16 cellular contexts compared by ENCODE assay signal in the genomic region with DNA sequence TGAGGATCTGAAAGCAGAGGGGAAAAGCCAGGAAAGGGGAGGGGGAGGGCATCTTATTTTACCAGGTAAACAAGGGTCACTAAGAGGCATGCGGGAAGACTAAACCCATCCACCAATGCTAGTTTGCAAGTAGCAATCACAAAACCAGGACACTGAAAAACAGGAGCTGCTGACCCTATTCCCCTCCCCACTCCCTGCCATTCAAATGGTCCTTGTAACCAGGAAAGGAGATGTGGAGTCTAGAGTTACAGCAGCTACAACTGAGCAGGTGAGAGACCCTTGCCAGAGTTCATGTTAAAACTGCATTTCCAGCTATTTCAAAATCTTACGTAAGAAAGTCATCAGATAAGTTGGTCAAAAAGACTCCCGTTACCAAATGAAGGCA.
A peak's percentile ranks its signal among the peaks of the same experiment; 100 is the strongest.
DNase-seq lines count a peak whose midpoint lies in the region; ATAC-seq, FAIRE-seq and TF ChIP-seq lines count a peak whose summit lies in the region.
"Had no signal": no experiment of that assay in that cellular context is flagged by ENCODE, and none has a peak within 500 bp of the region (broad histone marks: within the 10 kb centered on the region; RNA-seq: fewer than 3 reads in every experiment).

No MANE protein-coding gene starts in this region.

- H2BK120ac ChIP-seq in H1 (replicated peaks; ENCODE audit: low read depth, low read length): no peak overlapping the region
- H2BK120ac ChIP-seq in mesendoderm (ENCODE audit: low read depth, low read length): no peak overlapping the region
- H2BK120ac ChIP-seq in mesenchymal stem cell (ENCODE audit: low read depth, low read length): no peak overlapping the region

- H3K4me1 Mint-ChIP-seq in progenitor cell of endocrine pancreas (ENCODE audit: low read depth): peaks cover 10% of the 10 kb centered on the region
- H3K4me1 Mint-ChIP-seq: CD4-positive, CD25-positive, alpha-beta regulatory T cell had no signal

- H3K18ac ChIP-seq in H1 (ENCODE audit: extremely low read depth, low read length): no peak overlapping the region
- H3K18ac ChIP-seq in mesendoderm (ENCODE audit: low read length): no peak overlapping the region
- no peak overlapping the region for H3K18ac ChIP-seq in mesenchymal stem cell (ENCODE audit: low read depth in 1 of 2, low read length in 2 of 2)

- H3K9me3 Mint-ChIP-seq in progenitor cell of endocrine pancreas (ENCODE audit: low read depth): no peaks in the 10 kb centered on the region
- H3K9me3 Mint-ChIP-seq: H9 had no signal

- TF ChIP-seq CTCF in H1 (IDR thresholded peaks at IDR 0.05; ENCODE audit: control extremely low read depth in 1 of 3, insufficient read depth in 1 of 3, low read depth in 1 of 3, low read length in 3 of 3) (no peak), progenitor cell of endocrine pancreas (IDR thresholded peaks at IDR 0.05; ENCODE audit: unreplicated experiment) (no peak)

- H3K4ac ChIP-seq in H1 (replicated peaks; ENCODE audit: insufficient read length, low read depth, low read length) (no peak overlapping the region), mesendoderm (ENCODE audit: low read depth, low read length) (no peak overlapping the region), mesenchymal stem cell (ENCODE audit: low read depth in 1 of 2, low read length in 2 of 2) (no peak overlapping the region)

- H3K9ac ChIP-seq in HUES48 (ENCODE audit: low read depth, low read length) (0 out of 2 replicates have a peak overlapping the region, but pooled peaks have one; percentile 16), H1 (replicated peaks in 1 of 4; ENCODE audit: extremely low read depth in 1 of 4, low read depth in 3 of 4, low read length in 3 of 4) (no peak overlapping the region), mesendoderm (ENCODE audit: low read length) (no peak overlapping the region), mesenchymal stem cell (ENCODE audit: low read length) (no peak overlapping the region)
- H3K9ac ChIP-seq: BLaER1 had no signal

- H3K4me2 ChIP-seq in H1 (ENCODE audit: insufficient read depth in 1 of 2, low read depth in 2 of 2, low read length in 2 of 2) (peak overlapping the region; percentile 9 to 31; a peak in 3 of 4 replicates), mesendoderm (ENCODE audit: low read length) (no peak overlapping the region), mesenchymal stem cell (ENCODE audit: low read length, poor library complexity, severe bottlenecking) (no peak overlapping the region)
- H3K4me2 ChIP-seq: A549, BLaER1 had no signal

- POLR2A ChIA-PET in H1 (lab: Charles Lee; ENCODE audit: partially characterized antibody): no interaction called here

- H3K79me1 ChIP-seq in H1 (ENCODE audit: low read depth, low read length) (no peaks in the 10 kb centered on the region), mesendoderm (ENCODE audit: low read length) (no peaks in the 10 kb centered on the region), mesenchymal stem cell (replicated peaks; ENCODE audit: low read length, poor library complexity, severe bottlenecking) (no peaks in the 10 kb centered on the region)

- no peaks in the 10 kb centered on the region for H3K27me3 ChIP-seq in HUES48 (ENCODE audit: control insufficient read depth, insufficient read depth, low read length)
- no peaks in the 10 kb centered on the region; a peak in 2 of 7 replicates for H3K27me3 ChIP-seq in H1 (replicated peaks in 1 of 4; ENCODE audit: control insufficient read depth in 3 of 4, extremely low read depth in 1 of 4, insufficient read depth in 3 of 4, low read length in 3 of 4)
- no peaks in the 10 kb centered on the region for H3K27me3 ChIP-seq in mesendoderm (ENCODE audit: insufficient read depth, low read length, poor library complexity)
- peaks cover 0 to 8% of the 10 kb centered on the region in 2 experiments for H3K27me3 ChIP-seq in mesenchymal stem cell (ENCODE audit: control insufficient read depth in 1 of 2, insufficient read depth in 1 of 2, low read length in 2 of 2)
- H3K27me3 ChIP-seq: BLaER1 had no signal

- H2BK20ac ChIP-seq in H1 (ENCODE audit: low read length): no peak overlapping the region

- no peak overlapping the region for H3K23ac ChIP-seq in H1 (ENCODE audit: insufficient read length)
- H3K23ac ChIP-seq in mesendoderm (ENCODE audit: low read length): no peak overlapping the region
- no peak overlapping the region for H3K23ac ChIP-seq in mesenchymal stem cell (ENCODE audit: low read length in 2 of 2)

- H3K79me2 ChIP-seq in H1 (ENCODE audit: control insufficient read depth in 1 of 2, insufficient read depth in 2 of 2, low read length in 2 of 2) (no peaks in the 10 kb centered on the region), mesendoderm (ENCODE audit: control insufficient read depth, insufficient read depth, low read length) (no peaks in the 10 kb centered on the region)

- no peak overlapping the region for H3K4me3 Mint-ChIP-seq in progenitor cell of endocrine pancreas (ENCODE audit: low read depth)
- H3K4me3 Mint-ChIP-seq: CD4-positive, CD25-positive, alpha-beta regulatory T cell; H9 had no signal

- H3K4me1 ChIP-seq in HUES48 (ENCODE audit: control insufficient read depth, insufficient read depth, low read length) (peaks cover 15% of the 10 kb centered on the region), H1 (replicated peaks in 1 of 4; ENCODE audit: control insufficient read depth in 3 of 4, insufficient read depth in 4 of 4, low read length in 3 of 4) (peaks cover 0 to 15% (median 7%) of the 10 kb centered on the region in 4 experiments; a peak in 5 of 7 replicates), mesendoderm (ENCODE audit: control insufficient read depth, low read depth, low read length) (peaks cover 4% of the 10 kb centered on the region), mesenchymal stem cell (ENCODE audit: control insufficient read depth, insufficient read depth, low read depth, low read length) (peaks cover 8% of the 10 kb centered on the region)
- H3K4me1 ChIP-seq: BLaER1 had no signal

- H2BK12ac ChIP-seq in H1 (ENCODE audit: low read depth, low read length) (peak overlapping the region; percentile 75; the same call in 1 of the 2 replicates), mesenchymal stem cell (ENCODE audit: low read length in 2 of 2) (no peak overlapping the region)

- no peak overlapping the region for H4K8ac ChIP-seq in H1 (ENCODE audit: extremely low read depth, insufficient read depth, low read length)
- no peak overlapping the region for H4K8ac ChIP-seq in mesendoderm (ENCODE audit: low read depth, low read length)
- no peak overlapping the region for H4K8ac ChIP-seq in mesenchymal stem cell (ENCODE audit: low read length)

- no peak overlapping the region for H2AK5ac ChIP-seq in H1 (ENCODE audit: low read depth, low read length)
- no peak overlapping the region for H2AK5ac ChIP-seq in mesendoderm (ENCODE audit: low read length)
- H2AK5ac ChIP-seq in mesenchymal stem cell (ENCODE audit: low read length, severe bottlenecking): no peak overlapping the region

- H2BK5ac ChIP-seq in H1 (ENCODE audit: low read depth, low read length) (no peak overlapping the region), mesendoderm (ENCODE audit: low read length) (no peak overlapping the region), mesenchymal stem cell (ENCODE audit: low read depth, low read length, poor library complexity, severe bottlenecking) (no peak overlapping the region)

- no peak overlapping the region for H4K91ac ChIP-seq in H1 (replicated peaks; ENCODE audit: insufficient read length, low read length)
- no peak overlapping the region for H4K91ac ChIP-seq in mesenchymal stem cell (ENCODE audit: low read length)

- H3K27me3 Mint-ChIP-seq in progenitor cell of endocrine pancreas: peaks cover 34% of the 10 kb centered on the region

- H3K56ac ChIP-seq in H1 (replicated peaks; ENCODE audit: insufficient read length, low read depth, low read length) (no peak overlapping the region), mesendoderm (ENCODE audit: low read length) (no peak overlapping the region)

- H3K4me3 ChIP-seq in HUES48 (ENCODE audit: low read depth, low read length): no peak overlapping the region
- peak overlapping the region in 1 of 4 experiments; percentile 5; a peak in 2 of 8 replicates for H3K4me3 ChIP-seq in H1 (ENCODE audit: extremely low read depth in 1 of 4, insufficient read depth in 2 of 4, low read depth in 3 of 4, low read length in 4 of 4)
- no peak overlapping the region for H3K4me3 ChIP-seq in mesendoderm (ENCODE audit: low read length)
- H3K4me3 ChIP-seq in mesenchymal stem cell (ENCODE audit: insufficient read depth in 1 of 2, low read depth in 1 of 2, low read length in 2 of 2): no peak overlapping the region
- H3K4me3 ChIP-seq: A549, BLaER1 had no signal

- H2BK15ac ChIP-seq in H1 (ENCODE audit: low read length) (no peak overlapping the region), mesendoderm (replicated peaks; ENCODE audit: low read depth) (no peak overlapping the region), mesenchymal stem cell (ENCODE audit: low read depth, poor library complexity, severe bottlenecking) (no peak overlapping the region)

- H3K27ac ChIP-seq in HUES48 (ENCODE audit: low read depth, low read length): peak overlapping the region; percentile 45
- H3K27ac ChIP-seq in H1 (ENCODE audit: low read depth, low read length): no peak overlapping the region
- H3K27ac ChIP-seq in mesendoderm (ENCODE audit: low read depth, low read length): no peak overlapping the region
- no peak overlapping the region for H3K27ac ChIP-seq in mesenchymal stem cell (ENCODE audit: low read length, poor library complexity, severe bottlenecking)
- H3K27ac ChIP-seq: A549, BLaER1 had no signal

- no peak overlapping the region for H4K5ac ChIP-seq in H1 (ENCODE audit: insufficient read length, low read depth, low read length)
- no peak overlapping the region for H4K5ac ChIP-seq in mesendoderm (ENCODE audit: low read length)

- H3K14ac ChIP-seq in H1 (ENCODE audit: insufficient read length) (no peak overlapping the region), mesenchymal stem cell (ENCODE audit: low read length in 2 of 2) (no peak overlapping the region)

- no peak for TF ChIP-seq RAD21 in H1 (IDR thresholded peaks at IDR 0.05 in 1 of 2, conservative IDR thresholded peaks at IDR 0.05 in 1 of 2; ENCODE audit: low read depth in 2 of 2, low read length in 2 of 2)

- DNase-seq in H1 (ENCODE audit: low read depth in 1 of 2, low spot score in 2 of 2): no peak
- DNase-seq in mesendoderm: peak; percentile 13
- DNase-seq in progenitor cell of endocrine pancreas (ENCODE audit: low spot score, unreplicated experiment): no peak
- no peak for DNase-seq in activated T-cell treated with anti-CD3 and anti-CD28 coated beads, Interleukin-2, amount 50 U/mL, for 1 hour
- DNase-seq in mesenchymal stem cell: no peak
- DNase-seq: AML-193; CD4-positive, CD25-positive, alpha-beta regulatory T cell; DMS53; GF-D8 had no signal

- no peak for TF ChIP-seq POLR2A in H1 (IDR thresholded peaks at IDR 0.05; ENCODE audit: control extremely low read depth in 1 of 2, low read depth in 2 of 2, low read length in 2 of 2)

- 57% methylated on average over 3 of the region's 3 CpGs; no CpG with 5 or more reads in 1 of the 2 experiments for WGBS in H1 (ENCODE audit: extremely low coverage in 1 of 2, insufficient coverage in 1 of 2, insufficient read length in 1 of 2, insufficient replicate concordance in 2 of 2, low coverage in 1 of 2, low lambda C conversion rate in 2 of 2, missing lambda C conversion rate in 1 of 2), 2 experiments
- no CpG with 5 or more reads among the region's 3 CpGs for WGBS in mesendoderm (ENCODE audit: extremely low coverage, insufficient coverage, low lambda C conversion rate)
- 69% methylated on average over 3 of the region's 3 CpGs for WGBS in mesenchymal stem cell

- FAIRE-seq in H1 (lab: Jason Lieb, UNC): peak; percentile 68
- FAIRE-seq: A549, HTR-8/SVneo had no signal

- TF ChIP-seq EP300 in H1 (IDR thresholded peaks at IDR 0.05; ENCODE audit: borderline replicate concordance in 1 of 2, low read depth in 2 of 2, low read length in 2 of 2): no peak

- H3K27ac Mint-ChIP-seq in progenitor cell of endocrine pancreas: peak overlapping the region; percentile 41
- H3K27ac Mint-ChIP-seq: CD4-positive, CD25-positive, alpha-beta regulatory T cell; H9 had no signal

- no peaks in the 10 kb centered on the region for H3K36me3 Mint-ChIP-seq in progenitor cell of endocrine pancreas (ENCODE audit: insufficient read depth)
- H3K36me3 Mint-ChIP-seq: CD4-positive, CD25-positive, alpha-beta regulatory T cell had no signal

- H2AFZ ChIP-seq in H1 (ENCODE audit: low read length) (peak overlapping the region; percentile 73), mesenchymal stem cell (ENCODE audit: low read depth, low read length) (no peak overlapping the region)

- no peaks in the 10 kb centered on the region for H4K20me1 ChIP-seq in H1 (replicated peaks in 1 of 2; ENCODE audit: control insufficient read depth in 1 of 2, insufficient read depth in 2 of 2, low read length in 2 of 2)
- H4K20me1 ChIP-seq: BLaER1 had no signal

- H3K9me3 ChIP-seq in HUES48 (ENCODE audit: control insufficient read depth, insufficient read depth, low read length): no peaks in the 10 kb centered on the region
- H3K9me3 ChIP-seq in H1 (ENCODE audit: insufficient read depth in 2 of 2, low read depth in 1 of 2, low read length in 1 of 2): no peaks in the 10 kb centered on the region
- no peaks in the 10 kb centered on the region for H3K9me3 ChIP-seq in mesenchymal stem cell (ENCODE audit: control insufficient read depth, low read length)
- H3K9me3 ChIP-seq: A549, BLaER1 had no signal

- H3K36me3 ChIP-seq in HUES48 (ENCODE audit: control insufficient read depth, insufficient read depth, low read length): no peaks in the 10 kb centered on the region
- H3K36me3 ChIP-seq in H1 (ENCODE audit: control insufficient read depth in 2 of 4, insufficient read depth in 4 of 4, low read length in 3 of 4): no peaks in the 10 kb centered on the region
- H3K36me3 ChIP-seq in mesendoderm (ENCODE audit: control insufficient read depth, insufficient read depth, low read length): no peaks in the 10 kb centered on the region
- no peaks in the 10 kb centered on the region for H3K36me3 ChIP-seq in mesenchymal stem cell (ENCODE audit: control insufficient read depth in 1 of 2, insufficient read depth in 2 of 2, low read depth in 1 of 2, low read length in 2 of 2)
- H3K36me3 ChIP-seq: BLaER1 had no signal

- H3K23me2 ChIP-seq in H1 (ENCODE audit: low read depth, low read length): no peaks in the 10 kb centered on the region

- CTCF ChIA-PET in H1 (lab: Charles Lee; ENCODE audit: partially characterized antibody): interaction anchor here (0.9 to 2.5 kb wide), 4 partner anchors 11 to 26 kb away, joined by 3 to 11 read pairs (median 6); no protein-coding TSS in a partner anchor

- ATAC-seq in GM18519 (IDR thresholded peaks at IDR 0.05; ENCODE audit: low FRiP score, unreplicated experiment) (no peak), HG03342 (IDR thresholded peaks at IDR 0.05; ENCODE audit: unreplicated experiment) (no peak)

Comparison
In these comparisons a context has a peak if more than half of its experiments do, and no peak if none do; other contexts are left out.
1. H3K4me2 ChIP-seq: peak in H1 (2 of 2); none in mesendoderm (single experiment) and mesenchymal stem cell (single experiment).